Comparison of ENCODE assay signal across 15 cellular contexts in genomic region chr9:132631280-132631679, GRCh38. TPM values are rescaled to one million over a fixed set of nuclear protein-coding genes. Genes with fewer than 3 reads are reported as not detected.
DNase-seq lines count a peak whose midpoint lies in the region; ATAC-seq and TF ChIP-seq lines count a peak whose summit lies in the region.
"Had no signal": no experiment of that assay in that cellular context is flagged by ENCODE, and none has a peak within 500 bp of the region (broad histone marks: within the 10 kb centered on the region; RNA-seq: fewer than 3 reads in every experiment).

No MANE protein-coding gene starts in this region.

- no peak for TF ChIP-seq RAD21 in SK-N-SH (IDR thresholded peaks at IDR 0.05; ENCODE audit: low read length)

- H3K79me2 ChIP-seq in SK-N-SH (ENCODE audit: insufficient read depth): no peaks in the 10 kb centered on the region
- no peaks in the 10 kb centered on the region for H3K79me2 ChIP-seq in smooth muscle cell (ENCODE audit: low read depth)
- no peaks in the 10 kb centered on the region for H3K79me2 ChIP-seq in hepatocyte

- POLR2A ChIA-PET in SK-N-SH (lab: Yijun Ruan, JAX): no interaction called here

- no peaks in the 10 kb centered on the region for H3K27me3 ChIP-seq in SK-N-SH (ENCODE audit: insufficient read depth)
- no peaks in the 10 kb centered on the region for H3K27me3 ChIP-seq in RWPE2 (ENCODE audit: insufficient read depth, poor library complexity, severe bottlenecking)
- H3K27me3 ChIP-seq in smooth muscle cell (ENCODE audit: low read depth): no peaks in the 10 kb centered on the region
- H3K27me3 ChIP-seq in hepatocyte: no peaks in the 10 kb centered on the region
- H3K27me3 ChIP-seq: esophagus squamous epithelium had no signal

- peaks cover 41 to 65% of the 10 kb centered on the region in 2 experiments for H3K36me3 ChIP-seq in SK-N-SH (replicated peaks in 1 of 2; ENCODE audit: control insufficient read depth in 1 of 2, insufficient read depth in 2 of 2, low read length in 1 of 2)
- H3K36me3 ChIP-seq in RWPE2 (ENCODE audit: low read depth): peaks cover 28% of the 10 kb centered on the region
- no peaks in the 10 kb centered on the region for H3K36me3 ChIP-seq in smooth muscle cell (ENCODE audit: low read depth)
- no peaks in the 10 kb centered on the region for H3K36me3 ChIP-seq in hepatocyte (replicated peaks; ENCODE audit: insufficient read depth, low read depth)

- no peak overlapping the region for H2AFZ ChIP-seq in SK-N-SH (ENCODE audit: low read depth)
- H2AFZ ChIP-seq in smooth muscle cell (ENCODE audit: low read depth): no peak overlapping the region
- H2AFZ ChIP-seq in hepatocyte: no peak overlapping the region

- ATAC-seq in SK-N-SH treated with all-trans-retinoic acid at 6 μM for 48 hours (peak; percentile 61), RWPE2 (ENCODE audit: low read depth) (peak; percentile 94)
- ATAC-seq: mucosa of descending colon had no signal

- TF ChIP-seq EP300 in SK-N-SH (IDR thresholded peaks at IDR 0.05; ENCODE audit: borderline replicate concordance in 1 of 2, low read depth in 1 of 2, low read length in 1 of 2): no peak

- H3K27ac ChIP-seq in SK-N-SH (ENCODE audit: low read depth in 2 of 2, low read length in 1 of 2) (peak overlapping the region in 1 of 2 experiments; percentile 42; a peak in 2 of 4 replicates), RWPE2 (ENCODE audit: poor library complexity, severe bottlenecking) (peak overlapping the region; percentile 80), smooth muscle cell (ENCODE audit: low read depth) (peak overlapping the region; percentile 72), hepatocyte (no peak overlapping the region)
- H3K27ac ChIP-seq: 22Rv1, esophagus squamous epithelium had no signal

- H3K4me1 ChIP-seq in SK-N-SH (ENCODE audit: control insufficient read depth in 1 of 2, insufficient read depth in 2 of 2, low read depth in 1 of 2, low read length in 1 of 2) (no peaks in the 10 kb centered on the region), RWPE2 (ENCODE audit: insufficient read depth, poor library complexity, severe bottlenecking) (peaks cover 28% of the 10 kb centered on the region), smooth muscle cell (ENCODE audit: low read depth) (no peaks in the 10 kb centered on the region), hepatocyte (ENCODE audit: insufficient read depth) (no peaks in the 10 kb centered on the region)
- H3K4me1 ChIP-seq: esophagus squamous epithelium had no signal

- no peak overlapping the region for H3K9ac ChIP-seq in SK-N-SH
- peak overlapping the region; percentile 34 for H3K9ac ChIP-seq in smooth muscle cell (ENCODE audit: low read depth)

- no peaks in the 10 kb centered on the region for H3K9me3 ChIP-seq in SK-N-SH
- H3K9me3 ChIP-seq in RWPE2 (ENCODE audit: severe bottlenecking): no peaks in the 10 kb centered on the region
- no peaks in the 10 kb centered on the region for H3K9me3 ChIP-seq in smooth muscle cell (replicated peaks; ENCODE audit: low read depth)
- no peaks in the 10 kb centered on the region for H3K9me3 ChIP-seq in hepatocyte (ENCODE audit: low read depth)
- H3K9me3 ChIP-seq: esophagus squamous epithelium, mucosa of descending colon had no signal

- H3K4me2 ChIP-seq in SK-N-SH (no peak overlapping the region), smooth muscle cell (peak overlapping the region; percentile 43), hepatocyte (no peak overlapping the region)

- H4K20me1 ChIP-seq in SK-N-SH (ENCODE audit: insufficient read depth): peaks cover 3% of the 10 kb centered on the region; the same call in 1 of the 2 replicates
- H4K20me1 ChIP-seq in smooth muscle cell (ENCODE audit: low read depth): no peaks in the 10 kb centered on the region
- H4K20me1 ChIP-seq in hepatocyte (ENCODE audit: insufficient read depth, poor library complexity, severe bottlenecking): no peaks in the 10 kb centered on the region

- WGBS in SK-N-SH (ENCODE audit: low lambda C conversion rate): 72% methylated on average over 5 of the region's 5 CpGs
- 48% methylated on average over 5 of the region's 5 CpGs for WGBS in smooth muscle cell (ENCODE audit: low lambda C conversion rate)
- 86% methylated on average over 5 of the region's 5 CpGs for WGBS in hepatocyte (ENCODE audit: low lambda C conversion rate, missing lambda C conversion rate)

- no peaks in the 10 kb centered on the region for H3K9me2 ChIP-seq in SK-N-SH
- no peaks in the 10 kb centered on the region for H3K9me2 ChIP-seq in hepatocyte (replicated peaks; ENCODE audit: insufficient read depth)

- H3F3A ChIP-seq in SK-N-SH (replicated peaks; ENCODE audit: insufficient read depth) (peaks cover 6% of the 10 kb centered on the region), smooth muscle cell (ENCODE audit: low read depth) (no peaks in the 10 kb centered on the region)

- H3K4me3 ChIP-seq in SK-N-SH (ENCODE audit: low read depth in 2 of 2, low read length in 1 of 2) (no peak overlapping the region), RWPE2 (ENCODE audit: severe bottlenecking) (no peak overlapping the region), fibroblast of the aortic adventitia (ENCODE audit: low read depth, low read length) (no peak overlapping the region), smooth muscle cell (no peak overlapping the region), hepatocyte (no peak overlapping the region)
- H3K4me3 ChIP-seq: esophagus squamous epithelium, mucosa of descending colon had no signal

- TF ChIP-seq CTCF in SK-N-SH (IDR thresholded peaks at IDR 0.05) (no peak; the same call in 1 of the 2 replicates), RWPE2 (IDR thresholded peaks at IDR 0.05; ENCODE audit: poor library complexity, severe bottlenecking) (no peak), fibroblast of the aortic adventitia (IDR thresholded peaks at IDR 0.05; ENCODE audit: insufficient read depth, low read length) (no peak), smooth muscle cell (IDR thresholded peaks at IDR 0.05; ENCODE audit: borderline replicate concordance, insufficient read depth, poor library complexity, severe bottlenecking) (no peak), hepatocyte (IDR thresholded peaks at IDR 0.05; ENCODE audit: poor library complexity) (no peak)

- CTCF ChIA-PET in SK-N-SH (lab: Yijun Ruan, JAX): interaction anchor here (1.0 to 1.3 kb wide), 2 partner anchors 13 to 168 kb away, joined by 3 to 4 read pairs; no protein-coding TSS in a partner anchor

- DNase-seq in SK-N-SH (no peak), RWPE2 (ENCODE audit: low spot score) (peak; percentile 82), fibroblast of the aortic adventitia (ENCODE audit: low read depth) (peak; percentile 19), smooth muscle cell (lab: John Stamatoyannopoulos, UW; ENCODE audit: unreplicated experiment) (no peak), DMS53 (lab: John Stamatoyannopoulos, UW) (no peak), hepatocyte (ENCODE audit: low spot score) (no peak), SKM-1 treated with dmso at 0.1 percent for 144 hours (lab: John Stamatoyannopoulos, UW; ENCODE audit: unreplicated experiment) (no peak)
- DNase-seq: activated CD8-positive, alpha-beta memory T cell treated with anti-CD3 and anti-CD28 coated beads, Interleukin-2, amount 50 U/mL, for 48 hours; activated naive CD8-positive, alpha-beta T cell treated with anti-CD3 and anti-CD28 coated beads, Interleukin-2, amount 10 ng/mL, durations not matched to agents 7 days and 5 days; Calu3; esophagus squamous epithelium; mucosa of descending colon had no signal

TF ChIP-seq in SK-N-SH treated with all-trans-retinoic acid at 6 μM for 48 hours, 23 proteins besides CTCF, POLR2A, EP300 and RAD21 (continues in another document):
- TF ChIP-seq ARNTL (CRISPR knock-in tag; IDR thresholded peaks at IDR 0.05; ENCODE audit: borderline replicate concordance, low read depth) (no peak), SNAI2 (CRISPR knock-in tag; IDR thresholded peaks at IDR 0.05) (no peak), ZNF70 (CRISPR knock-in tag; IDR thresholded peaks at IDR 0.05) (no peak), ZNF8 (CRISPR knock-in tag; IDR thresholded peaks at IDR 0.05) (no peak), ZFP3 (CRISPR knock-in tag; IDR thresholded peaks at IDR 0.05) (no peak), RARB (CRISPR knock-in tag; IDR thresholded peaks at IDR 0.05) (no peak)

TF ChIP-seq in SK-N-SH, 30 proteins besides CTCF, POLR2A, EP300 and RAD21 (continues in another document):
- no peak for TF ChIP-seq GABPA (IDR thresholded peaks at IDR 0.05; ENCODE audit: low read depth)

RNA-seq across cellular contexts. Expression of gene DDX31, which starts 38.5 kb away (rescaled TPM):
- polyA plus RNA-seq in SK-N-SH (2012; rRNA removed) (13.9 and 17.3 TPM in 2 replicates), smooth muscle cell (5.9 and 6.6 TPM in 2 replicates), hepatocyte (7.3 and 10.5 TPM in 2 replicates)
- polyA plus RNA-seq in SK-N-SH (2012; cell fraction: cytosol; rRNA removed): 11.1 and 13.2 TPM in 2 replicates
- polyA plus RNA-seq in SK-N-SH (2012; cell fraction: nucleus; rRNA removed): 31.7 and 35.8 TPM in 2 replicates
- total RNA-seq in fibroblast of the aortic adventitia (ENCODE audit: low replicate concordance) (4.5 and 13.5 TPM in 2 replicates), smooth muscle cell (11.0 and 11.9 TPM in 2 replicates), hepatocyte (10.5 and 13.1 TPM in 2 replicates)

RNA-seq across cellular contexts. Expression of gene GTF3C4, which starts 39.0 kb away (rescaled TPM):
- polyA plus RNA-seq in SK-N-SH (2012; rRNA removed): 2.8 and 3.6 TPM in 2 replicates
- 4.3 and 4.7 TPM in 2 replicates for polyA plus RNA-seq in SK-N-SH (2012; cell fraction: cytosol; rRNA removed)
- polyA plus RNA-seq in SK-N-SH (2012; cell fraction: nucleus; rRNA removed): 2.3 and 3.6 TPM in 2 replicates
- total RNA-seq in fibroblast of the aortic adventitia (ENCODE audit: low replicate concordance): 16.4 and 19.8 TPM in 2 replicates
- total RNA-seq in smooth muscle cell: 16.7 and 19.7 TPM in 2 replicates
- polyA plus RNA-seq in smooth muscle cell: 5.6 and 8.3 TPM in 2 replicates
- 16.6 and 19.2 TPM in 2 replicates for total RNA-seq in hepatocyte
- polyA plus RNA-seq in hepatocyte: 5.7 and 6.1 TPM in 2 replicates

RNA-seq across cellular contexts. Expression of gene BARHL1, which starts 48.9 kb away (rescaled TPM):
- polyA plus RNA-seq in SK-N-SH (2012; rRNA removed): not detected in 2 replicates
- not detected in 2 replicates for polyA plus RNA-seq in SK-N-SH (2012; cell fraction: cytosol; rRNA removed)
- polyA plus RNA-seq in SK-N-SH (2012; cell fraction: nucleus; rRNA removed): not detected in 2 replicates
- total RNA-seq in fibroblast of the aortic adventitia (ENCODE audit: low replicate concordance): not detected in 2 replicates
- not detected in 2 replicates for total RNA-seq in smooth muscle cell
- 0.24 TPM in 1 of 2 replicates, not detected in the other for polyA plus RNA-seq in smooth muscle cell
- total RNA-seq in hepatocyte: not detected in 2 replicates
- not detected in 2 replicates for polyA plus RNA-seq in hepatocyte
- total RNA-seq: activated naive CD8-positive, alpha-beta T cell treated with anti-CD3 and anti-CD28 coated beads, Interleukin-2, amount 10 ng/mL, durations not matched to agents 7 days and 5 days; Calu3; esophagus squamous epithelium; HT-29; mucosa of descending colon had no signal

Comparison
In these comparisons a context has a peak if more than half of its experiments do, and no peak if none do; other contexts are left out.
1. DNase-seq: peak in RWPE2 (single experiment) and fibroblast of the aortic adventitia (single experiment); none in SK-N-SH (single experiment), smooth muscle cell (single experiment), DMS53 (single experiment), hepatocyte (single experiment) and SKM-1 treated with dmso at 0.1 percent for 144 hours (single experiment).